1 cellular context compared by ENCODE assay signal in genomic region chr2:74178211-74179062, GRCh38.
TF ChIP-seq lines count a peak whose summit lies in the region.

Gene MOB1A (minus strand): TSS chr2:74178879. CDS start chr2:74178674, 205 bp downstream.

TF ChIP-seq in HEK293, 187 proteins besides CTCF, POLR2A, EP300 and RAD21 (continued from another document and continues in another):
- no peak for TF ChIP-seq ZFP41 (tag by site-specific recombination; IDR thresholded peaks at IDR 0.05; ENCODE audit: borderline replicate concordance)
- TF ChIP-seq HOXC10 (CRISPR knock-in tag; IDR thresholded peaks at IDR 0.05) = no peak
- no peak for TF ChIP-seq ZNF837 (tag by site-specific recombination; IDR thresholded peaks at IDR 0.05)
- TF ChIP-seq ZNF830 (tag by site-specific recombination; IDR thresholded peaks at IDR 0.05; ENCODE audit: low read depth) = no peak
- TF ChIP-seq ZNF155 (tag by site-specific recombination; IDR thresholded peaks at IDR 0.05) = no peak
- TF ChIP-seq ZBTB7A (tag by site-specific recombination; IDR thresholded peaks at IDR 0.05; ENCODE audit: low read depth) = no peak
- TF ChIP-seq ZNF394 (tag by site-specific recombination; IDR thresholded peaks at IDR 0.05; ENCODE audit: borderline replicate concordance) = no peak
- TF ChIP-seq ZBTB26 (tag by site-specific recombination; optimal IDR thresholded peaks at IDR 0.05) = peak; percentile 55
- TF ChIP-seq BCL6B (tag by site-specific recombination; IDR thresholded peaks at IDR 0.05) = no peak
- no peak for TF ChIP-seq ZNF621 (tag by site-specific recombination; IDR thresholded peaks at IDR 0.05)
- TF ChIP-seq HOXD13 (CRISPR knock-in tag; IDR thresholded peaks at IDR 0.05; ENCODE audit: borderline replicate concordance) = no peak
- TF ChIP-seq SP2 (tag by site-specific recombination; IDR thresholded peaks at IDR 0.05) = peak; percentile 92
- TF ChIP-seq ZSCAN16 (tag by site-specific recombination; IDR thresholded peaks at IDR 0.05) = no peak
- TF ChIP-seq ZNF366 (tag by site-specific recombination; conservative IDR thresholded peaks at IDR 0.05) = no peak
- TF ChIP-seq ZNF354C (tag by site-specific recombination; IDR thresholded peaks at IDR 0.05; ENCODE audit: borderline replicate concordance, low read depth) = no peak
- TF ChIP-seq ZBTB21 (tag by site-specific recombination; IDR thresholded peaks at IDR 0.05) = no peak
- no peak for TF ChIP-seq ZNF580 (tag by site-specific recombination; IDR thresholded peaks at IDR 0.05)
- TF ChIP-seq ZNF521 (tag by site-specific recombination; IDR thresholded peaks at IDR 0.05) = no peak
- TF ChIP-seq REST (tag by site-specific recombination; IDR thresholded peaks at IDR 0.05) = no peak
- TF ChIP-seq ZFP69B (tag by site-specific recombination; IDR thresholded peaks at IDR 0.05) = no peak
- TF ChIP-seq ZNF645 (tag by site-specific recombination; IDR thresholded peaks at IDR 0.05) = no peak
- no peak for TF ChIP-seq ZNF571 (tag by site-specific recombination; IDR thresholded peaks at IDR 0.05)
- TF ChIP-seq ZNF704 (tag by site-specific recombination; IDR thresholded peaks at IDR 0.05) = no peak
- no peak for TF ChIP-seq ZNF112 (tag by site-specific recombination; IDR thresholded peaks at IDR 0.05)
- no peak for TF ChIP-seq ZNF560 (tag by site-specific recombination; IDR thresholded peaks at IDR 0.05; ENCODE audit: borderline replicate concordance)
- TF ChIP-seq ZBTB6 (tag by site-specific recombination; IDR thresholded peaks at IDR 0.05) = no peak
- TF ChIP-seq ZNF791 (tag by site-specific recombination; IDR thresholded peaks at IDR 0.05) = no peak
- no peak for TF ChIP-seq ZNF529 (tag by site-specific recombination; IDR thresholded peaks at IDR 0.05; ENCODE audit: insufficient replicate concordance)
- no peak for TF ChIP-seq ZNF561 (tag by site-specific recombination; IDR thresholded peaks at IDR 0.05; ENCODE audit: borderline replicate concordance)
- peak; percentile 59; the same call in 1 of the 2 replicates for TF ChIP-seq ZNF692 (tag by site-specific recombination; IDR thresholded peaks at IDR 0.05)
- TF ChIP-seq ZNF10 (tag by site-specific recombination; IDR thresholded peaks at IDR 0.05) = no peak
- no peak for TF ChIP-seq ZBTB48 (tag by site-specific recombination; IDR thresholded peaks at IDR 0.05)
- TF ChIP-seq ZNF629 (tag by site-specific recombination; IDR thresholded peaks at IDR 0.05) = no peak
- TF ChIP-seq ZNF404 (tag by site-specific recombination; IDR thresholded peaks at IDR 0.05) = no peak
- no peak for TF ChIP-seq ELK4 (IDR thresholded peaks at IDR 0.05; ENCODE audit: borderline replicate concordance, low read depth, low read length)
- no peak for TF ChIP-seq ZNF48 (tag by site-specific recombination; IDR thresholded peaks at IDR 0.05)
- no peak for TF ChIP-seq TRIM28 (IDR thresholded peaks at IDR 0.05; ENCODE audit: borderline replicate concordance, low read length)
- TF ChIP-seq ZNF16 (tag by site-specific recombination; IDR thresholded peaks at IDR 0.05; ENCODE audit: low read depth) = no peak
- no peak for TF ChIP-seq ZNF426 (tag by site-specific recombination; IDR thresholded peaks at IDR 0.05)
- TF ChIP-seq ZNF518A (tag by site-specific recombination; conservative IDR thresholded peaks at IDR 0.05; ENCODE audit: low read depth) = no peak
- TF ChIP-seq ZNF433 (tag by site-specific recombination; IDR thresholded peaks at IDR 0.05; ENCODE audit: low read depth) = no peak
- TF ChIP-seq ZNF513 (tag by site-specific recombination; IDR thresholded peaks at IDR 0.05) = no peak; the same call in 1 of the 2 replicates
- no peak for TF ChIP-seq ZNF19 (tag by site-specific recombination; IDR thresholded peaks at IDR 0.05; ENCODE audit: low read depth)
- TF ChIP-seq KLF10 (tag by site-specific recombination; IDR thresholded peaks at IDR 0.05) = peak; percentile 91
